1 cellular context compared by ENCODE assay signal in the genomic region with DNA sequence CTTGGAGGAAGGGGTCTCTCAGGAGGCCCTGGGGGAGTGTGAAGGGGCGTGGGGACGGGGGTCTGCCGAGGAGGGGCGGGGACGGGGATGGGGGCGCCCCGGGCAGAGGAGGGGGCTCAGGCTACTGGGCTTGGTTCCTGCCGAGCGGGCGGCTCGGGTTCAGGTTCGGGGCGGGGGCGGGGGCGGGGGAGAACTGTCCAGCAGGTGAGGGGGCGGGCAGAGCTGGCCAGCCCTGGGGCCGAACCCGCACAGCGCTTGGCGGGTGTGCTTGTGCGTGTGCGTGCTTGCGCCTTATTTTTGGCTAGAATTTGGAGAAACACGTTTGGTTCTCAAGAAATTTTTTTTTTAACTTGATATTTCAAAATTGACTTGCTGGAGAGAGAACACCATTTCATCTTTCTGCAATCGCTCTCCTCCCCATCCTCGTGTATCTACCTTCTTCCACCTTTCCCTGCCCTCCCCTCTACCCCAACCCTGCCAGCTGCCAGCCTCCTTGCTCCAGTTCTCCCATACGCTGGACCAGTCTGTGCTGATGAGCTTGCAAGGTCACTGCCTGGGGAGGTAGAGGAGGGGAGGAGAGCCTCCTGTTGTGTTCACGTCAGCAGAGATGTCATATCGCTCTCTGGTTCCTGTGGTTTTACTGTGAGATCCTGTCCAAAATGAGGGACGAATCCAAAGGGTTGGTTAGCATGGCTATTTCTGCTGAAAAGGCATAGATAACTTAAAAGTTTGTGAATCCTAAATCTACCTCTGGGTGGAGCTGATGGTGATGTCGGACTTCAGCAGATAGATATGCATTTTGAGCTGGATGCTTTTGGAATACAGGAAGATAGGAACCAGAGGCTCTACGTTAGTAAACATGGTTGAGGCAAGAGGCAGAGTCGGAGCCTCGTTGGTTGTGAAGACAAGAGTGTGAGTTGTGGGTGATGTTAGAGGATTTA.
TF ChIP-seq lines count a peak whose summit lies in the region.

No MANE protein-coding gene starts in this region.

TF ChIP-seq in HepG2, 621 proteins besides CTCF, POLR2A, EP300 and RAD21 (continued from another document):
- TF ChIP-seq, protein P1, sequence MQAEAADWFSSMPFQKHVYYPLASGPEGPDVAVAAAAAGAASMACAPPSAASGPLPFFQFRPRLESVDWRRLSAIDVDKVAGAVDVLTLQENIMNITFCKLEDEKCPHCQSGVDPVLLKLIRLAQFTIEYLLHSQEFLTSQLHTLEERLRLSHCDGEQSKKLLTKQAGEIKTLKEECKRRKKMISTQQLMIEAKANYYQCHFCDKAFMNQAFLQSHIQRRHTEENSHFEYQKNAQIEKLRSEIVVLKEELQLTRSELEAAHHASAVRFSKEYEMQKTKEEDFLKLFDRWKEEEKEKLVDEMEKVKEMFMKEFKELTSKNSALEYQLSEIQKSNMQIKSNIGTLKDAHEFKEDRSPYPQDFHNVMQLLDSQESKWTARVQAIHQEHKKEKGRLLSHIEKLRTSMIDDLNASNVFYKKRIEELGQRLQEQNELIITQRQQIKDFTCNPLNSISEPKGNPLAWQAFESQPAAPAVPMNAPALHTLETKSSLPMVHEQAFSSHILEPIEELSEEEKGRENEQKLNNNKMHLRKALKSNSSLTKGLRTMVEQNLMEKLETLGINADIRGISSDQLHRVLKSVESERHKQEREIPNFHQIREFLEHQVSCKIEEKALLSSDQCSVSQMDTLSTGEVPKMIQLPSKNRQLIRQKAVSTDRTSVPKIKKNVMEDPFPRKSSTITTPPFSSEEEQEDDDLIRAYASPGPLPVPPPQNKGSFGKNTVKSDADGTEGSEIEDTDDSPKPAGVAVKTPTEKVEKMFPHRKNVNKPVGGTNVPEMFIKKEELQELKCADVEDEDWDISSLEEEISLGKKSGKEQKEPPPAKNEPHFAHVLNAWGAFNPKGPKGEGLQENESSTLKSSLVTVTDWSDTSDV (CRISPR knock-in tag; IDR thresholded peaks at IDR 0.05): no peak
- no peak for TF ChIP-seq POLR2AphosphoS5 (IDR thresholded peaks at IDR 0.05; ENCODE audit: low read depth, low read length)
- no peak for TF ChIP-seq NFATC3 (CRISPR knock-in tag; IDR thresholded peaks at IDR 0.05)
- 0 out of 2 replicates have a peak, but pooled peaks have one; percentile 19 for TF ChIP-seq SALL1 (CRISPR knock-in tag; IDR thresholded peaks at IDR 0.05)
- no peak for TF ChIP-seq ZNF619 (CRISPR knock-in tag; IDR thresholded peaks at IDR 0.05)
- 0 out of 2 replicates have a peak, but pooled peaks have one; percentile 13 for TF ChIP-seq ELF1 (CRISPR knock-in tag; IDR thresholded peaks at IDR 0.05)
- TF ChIP-seq ZNF230 (CRISPR knock-in tag; IDR thresholded peaks at IDR 0.05): no peak
- no peak for TF ChIP-seq ZNF747 (CRISPR knock-in tag; IDR thresholded peaks at IDR 0.05; ENCODE audit: borderline replicate concordance)
- TF ChIP-seq HNF4G (IDR thresholded peaks at IDR 0.05; ENCODE audit: borderline replicate concordance, low read depth, low read length): no peak
- no peak for TF ChIP-seq HNF4G (CRISPR knock-in tag; IDR thresholded peaks at IDR 0.05; ENCODE audit: borderline replicate concordance, low read depth)
- TF ChIP-seq KMT2A (CRISPR knock-in tag; IDR thresholded peaks at IDR 0.05): no peak
- TF ChIP-seq, protein P2, sequence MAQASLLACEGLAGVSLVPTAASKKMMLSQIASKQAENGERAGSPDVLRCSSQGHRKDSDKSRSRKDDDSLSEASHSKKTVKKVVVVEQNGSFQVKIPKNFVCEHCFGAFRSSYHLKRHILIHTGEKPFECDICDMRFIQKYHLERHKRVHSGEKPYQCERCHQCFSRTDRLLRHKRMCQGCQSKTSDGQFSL (CRISPR knock-in tag; IDR thresholded peaks at IDR 0.05): no peak
- no peak for TF ChIP-seq ZNF543 (CRISPR knock-in tag; IDR thresholded peaks at IDR 0.05)
- TF ChIP-seq ONECUT2 (CRISPR knock-in tag; IDR thresholded peaks at IDR 0.05): no peak
- no peak for TF ChIP-seq ZNF562 (CRISPR knock-in tag; IDR thresholded peaks at IDR 0.05; ENCODE audit: borderline replicate concordance)
- TF ChIP-seq ZMYM2 (CRISPR knock-in tag; IDR thresholded peaks at IDR 0.05): no peak
- TF ChIP-seq ZNF136 (CRISPR knock-in tag; IDR thresholded peaks at IDR 0.05; ENCODE audit: low read depth): 0 out of 2 replicates have a peak, but pooled peaks have one; percentile 23
- no peak for TF ChIP-seq ISX (CRISPR knock-in tag; conservative IDR thresholded peaks at IDR 0.05)
- TF ChIP-seq SSRP1 (CRISPR knock-in tag; IDR thresholded peaks at IDR 0.05): no peak
- TF ChIP-seq TRIM24 (CRISPR knock-in tag; IDR thresholded peaks at IDR 0.05): no peak
- TF ChIP-seq BRCA1 (CRISPR knock-in tag; IDR thresholded peaks at IDR 0.05): no peak
- TF ChIP-seq, protein P3, sequence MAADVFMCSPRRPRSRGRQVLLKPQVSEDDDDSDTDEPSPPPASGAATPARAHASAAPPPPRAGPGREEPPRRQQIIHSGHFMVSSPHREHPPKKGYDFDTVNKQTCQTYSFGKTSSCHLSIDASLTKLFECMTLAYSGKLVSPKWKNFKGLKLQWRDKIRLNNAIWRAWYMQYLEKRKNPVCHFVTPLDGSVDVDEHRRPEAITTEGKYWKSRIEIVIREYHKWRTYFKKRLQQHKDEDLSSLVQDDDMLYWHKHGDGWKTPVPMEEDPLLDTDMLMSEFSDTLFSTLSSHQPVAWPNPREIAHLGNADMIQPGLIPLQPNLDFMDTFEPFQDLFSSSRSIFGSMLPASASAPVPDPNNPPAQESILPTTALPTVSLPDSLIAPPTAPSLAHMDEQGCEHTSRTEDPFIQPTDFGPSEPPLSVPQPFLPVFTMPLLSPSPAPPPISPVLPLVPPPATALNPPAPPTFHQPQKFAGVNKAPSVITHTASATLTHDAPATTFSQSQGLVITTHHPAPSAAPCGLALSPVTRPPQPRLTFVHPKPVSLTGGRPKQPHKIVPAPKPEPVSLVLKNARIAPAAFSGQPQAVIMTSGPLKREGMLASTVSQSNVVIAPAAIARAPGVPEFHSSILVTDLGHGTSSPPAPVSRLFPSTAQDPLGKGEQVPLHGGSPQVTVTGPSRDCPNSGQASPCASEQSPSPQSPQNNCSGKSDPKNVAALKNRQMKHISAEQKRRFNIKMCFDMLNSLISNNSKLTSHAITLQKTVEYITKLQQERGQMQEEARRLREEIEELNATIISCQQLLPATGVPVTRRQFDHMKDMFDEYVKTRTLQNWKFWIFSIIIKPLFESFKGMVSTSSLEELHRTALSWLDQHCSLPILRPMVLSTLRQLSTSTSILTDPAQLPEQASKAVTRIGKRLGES (CRISPR knock-in tag; IDR thresholded peaks at IDR 0.05; ENCODE audit: borderline replicate concordance): no peak
- TF ChIP-seq, protein P4, sequence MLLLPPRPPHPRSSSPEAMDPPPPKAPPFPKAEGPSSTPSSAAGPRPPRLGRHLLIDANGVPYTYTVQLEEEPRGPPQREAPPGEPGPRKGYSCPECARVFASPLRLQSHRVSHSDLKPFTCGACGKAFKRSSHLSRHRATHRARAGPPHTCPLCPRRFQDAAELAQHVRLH (CRISPR knock-in tag; IDR thresholded peaks at IDR 0.05; ENCODE audit: borderline replicate concordance, low read depth): no peak
- TF ChIP-seq HNRNPK (IDR thresholded peaks at IDR 0.05; ENCODE audit: low read depth, low read length, poor library complexity, severe bottlenecking): peak; percentile 3
